ENCODE assay signal across 8 cellular contexts in genomic region chr17:49496183-49496865, GRCh38. TPM values are rescaled to one million over a fixed set of nuclear protein-coding genes. Genes with fewer than 3 reads are reported as not detected.
A peak's percentile ranks its signal among the peaks of the same experiment; 100 is the strongest.
DNase-seq lines count a peak whose midpoint lies in the region; ATAC-seq and TF ChIP-seq lines count a peak whose summit lies in the region.

No MANE protein-coding gene starts in this region.

- peaks cover 22 to 41% of the 10 kb centered on the region in 2 donors for H3K27me3 Mint-ChIP-seq in T-cell

- H3K9me3 ChIP-seq in HUES48 (ENCODE audit: control insufficient read depth, insufficient read depth, low read length) (no peaks in the 10 kb centered on the region), right atrium auricular region (no peaks in the 10 kb centered on the region), psoas muscle (no peaks in the 10 kb centered on the region)

- intact Hi-C loops in psoas muscle (cut with DNase I) = loop anchor here (2.0 to 5.0 kb wide), 4 partner anchors 52 to 216 kb away; no protein-coding TSS in a partner anchor

- peaks cover 22 to 31% (median 27%) of the 10 kb centered on the region in 3 donors for H3K4me1 Mint-ChIP-seq in T-cell

- ATAC-seq in T-cell (replicated peaks in 1 of 4) (peak; percentile 77 to 85 (median 81)), psoas muscle (peak; percentile 85 to 92 (median 86))

- H3K27ac Mint-ChIP-seq in T-cell = no peak overlapping the region

- H3K4me3 ChIP-seq in HUES48 (ENCODE audit: low read depth, low read length) (peak overlapping the region; percentile 61), right atrium auricular region (peak overlapping the region; percentile 43 to 54), psoas muscle (peak overlapping the region; percentile 71)

- H3K4me1 ChIP-seq in HUES48 (ENCODE audit: control insufficient read depth, insufficient read depth, low read length) (peaks cover 17% of the 10 kb centered on the region), right atrium auricular region (peaks cover 0 to 39% of the 10 kb centered on the region in 2 donors), psoas muscle (peaks cover 26% of the 10 kb centered on the region)

- TF ChIP-seq CTCF in right atrium auricular region (IDR thresholded peaks at IDR 0.05) (peak; percentile 93 to 97), psoas muscle (IDR thresholded peaks at IDR 0.05) (peak; percentile 86)

- peak; percentile 97 for DNase-seq in D341Med (ENCODE audit: low spot score)
- peak; percentile 46 to 90 (median 78) for DNase-seq in T-cell
- peak; percentile 20 for DNase-seq in amniotic epithelial cell (ENCODE audit: low read depth)
- DNase-seq in right atrium auricular region (ENCODE audit: low spot score) = no peak
- DNase-seq in psoas muscle = peak; percentile 82 to 90
- DNase-seq in ureter (ENCODE audit: low spot score) = peak; percentile 73
- no peak for DNase-seq in dedifferentiated amniotic fluid mesenchymal stem cell (ENCODE audit: extremely low spot score)

- no peaks in the 10 kb centered on the region for H3K9me3 Mint-ChIP-seq in T-cell

- H3K9ac ChIP-seq in HUES48 (ENCODE audit: low read depth, low read length) = no peak overlapping the region

- H3K4me3 Mint-ChIP-seq in T-cell = peak overlapping the region; percentile 69 to 82 (median 71)

- H3K27ac ChIP-seq in HUES48 (ENCODE audit: low read depth, low read length) = no peak overlapping the region
- H3K27ac ChIP-seq in right atrium auricular region = peak overlapping the region; percentile 32 to 52
- H3K27ac ChIP-seq in psoas muscle = no peak overlapping the region

- 0 to 1% (median 0%) methylated on average over 44 to 85 of the region's 85 CpGs for WGBS in psoas muscle, 3 donors

- H3K27me3 ChIP-seq in HUES48 (ENCODE audit: control insufficient read depth, insufficient read depth, low read length) (peaks cover 61% of the 10 kb centered on the region), right atrium auricular region (peaks cover 6 to 10% of the 10 kb centered on the region in 2 donors), psoas muscle (ENCODE audit: insufficient read depth in 3 of 3, low read length in 2 of 3) (peaks cover 0 to 67% (median 7%) of the 10 kb centered on the region in 3 donors)

- CTCF ChIA-PET in T-cell (lab: Charles Lee) = interaction anchor here in 1 of 2 donors (0.6 to 1.1 kb wide), 2 partner anchors 41 to 317 kb away, joined by 3 to 4 read pairs; no protein-coding TSS in a partner anchor

- H3K36me3 ChIP-seq in HUES48 (ENCODE audit: control insufficient read depth, insufficient read depth, low read length) (no peaks in the 10 kb centered on the region), right atrium auricular region (no peaks in the 10 kb centered on the region), psoas muscle (ENCODE audit: insufficient read depth in 1 of 2, low read depth in 1 of 2) (no peaks in the 10 kb centered on the region)

- POLR2A ChIA-PET in T-cell (lab: Charles Lee) = interaction anchor here in 1 of 2 donors (0.7 kb wide), 1 partner anchor 58 kb away, joined by 3 read pairs; no protein-coding TSS in a partner anchor

- H3K36me3 Mint-ChIP-seq in T-cell = no peaks in the 10 kb centered on the region

RNA-seq across cellular contexts. Expression of gene NGFR, which starts 1.2 kb away (rescaled TPM):
- total RNA-seq in T-cell (under 1 TPM; 0.20 to 0.40 (median 0.29) TPM), right atrium auricular region (10 to 100 TPM; 13.9 to 16.7 TPM), psoas muscle (10 to 100 TPM in 1 of 4 donors, 1 to 10 TPM in 3; 1.6 to 13.5 (median 3.7) TPM), ureter (10.0 TPM)
- polyA plus RNA-seq in psoas muscle = 1 to 10 TPM in 1 of 3 donors, under 1 TPM in 2; 0.74 to 5.1 (median 0.77) TPM

Comparison
In these comparisons a context has a peak if more than half of its experiments do, and no peak if none do; other contexts are left out.
1. DNase-seq: peak in D341Med (single experiment), T-cell (34 of 34), amniotic epithelial cell (single experiment), psoas muscle (2 of 2) and ureter (single experiment); none in right atrium auricular region (single experiment) and dedifferentiated amniotic fluid mesenchymal stem cell (single experiment).
2. H3K27ac ChIP-seq: peak in right atrium auricular region (2 of 2); none in HUES48 (single experiment) and psoas muscle (single experiment).
3. Peak in every context shown above with its lines, with median percentiles within 50 percentile points of each other: H3K4me3 ChIP-seq.